ENCODE assay signal across 11 cellular contexts in the genomic region with DNA sequence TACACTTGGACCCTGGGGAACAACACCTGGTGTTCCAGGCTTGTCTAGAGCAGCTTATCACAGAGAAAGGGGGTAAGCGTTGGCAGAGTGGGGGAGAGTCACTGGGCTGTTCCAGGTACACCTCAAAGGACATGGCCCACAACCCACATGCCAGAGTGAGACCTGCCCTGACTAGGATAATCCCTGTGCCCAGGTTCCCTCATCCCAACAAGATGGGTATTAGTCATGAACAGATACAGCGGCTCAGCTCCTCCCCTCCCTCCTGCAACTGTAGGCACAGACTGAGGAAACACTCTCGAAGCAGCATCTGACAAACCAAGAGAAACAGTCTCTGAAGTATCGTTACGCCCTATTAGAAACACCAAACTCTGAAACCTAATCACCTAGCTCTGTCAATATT. TPM values are rescaled to one million over a fixed set of nuclear protein-coding genes. Genes with fewer than 3 reads are reported as not detected.
DNase-seq lines count a peak whose midpoint lies in the region; ATAC-seq, FAIRE-seq and TF ChIP-seq lines count a peak whose summit lies in the region.
"Had no signal": no experiment of that assay in that cellular context is flagged by ENCODE, and none has a peak within 500 bp of the region (broad histone marks: within the 10 kb centered on the region; RNA-seq: fewer than 3 reads in every experiment).

No MANE protein-coding gene starts in this region.

- TF ChIP-seq POLR2A in HepG2 (IDR thresholded peaks at IDR 0.05; ENCODE audit: insufficient read depth in 1 of 2, low read depth in 2 of 2, low read length in 2 of 2) = no peak
- no peak for TF ChIP-seq POLR2A in right lobe of liver (IDR thresholded peaks at IDR 0.05)

- TF ChIP-seq RAD21 in HepG2 (CRISPR knock-in tag; IDR thresholded peaks at IDR 0.05) = no peak

- H3K4me1 ChIP-seq in HepG2 (ENCODE audit: insufficient read depth, low read length) = peaks cover under 1% of the 10 kb centered on the region
- H3K4me1 ChIP-seq in right lobe of liver = no peaks in the 10 kb centered on the region
- H3K4me1 ChIP-seq in neuron (ENCODE audit: insufficient read depth, low read length) = peaks cover 15% of the 10 kb centered on the region

- H2AFZ ChIP-seq in HepG2 (ENCODE audit: low read length) (no peak overlapping the region), neuron (ENCODE audit: low read depth, low read length) (peak overlapping the region; percentile 41)

- DNase-seq in HepG2 (ENCODE audit: low spot score) (no peak), right lobe of liver (no peak), coronary artery (ENCODE audit: low spot score) (no peak), COR-L47 (lab: John Stamatoyannopoulos, UW) (no peak), GM13976 (ENCODE audit: low spot score) (no peak), OCI-M1 (lab: John Stamatoyannopoulos, UW) (no peak)
- DNase-seq: activated naive CD4-positive, alpha-beta T cell treated with anti-CD3 and anti-CD28 coated beads, Interleukin-2, amount 10 ng/mL, durations not matched to agents 7 days and 5 days had no signal

- TF ChIP-seq CTCF in HepG2 (CRISPR knock-in tag; IDR thresholded peaks at IDR 0.05) (no peak), right lobe of liver (IDR thresholded peaks at IDR 0.05) (no peak), coronary artery (IDR thresholded peaks at IDR 0.05) (no peak), GM13976 (IDR thresholded peaks at IDR 0.05; ENCODE audit: borderline replicate concordance, control extremely low read depth, extremely low read depth, insufficient read depth, missing control alignments) (no peak)

- H4K20me1 ChIP-seq in HepG2 (ENCODE audit: insufficient read depth, low read length) = no peaks in the 10 kb centered on the region
- H4K20me1 ChIP-seq: BLaER1 treated with 17β-estradiol and CSF1 and Interleukin-3, amounts not matched to agents 10 nM and 100 nM had no signal

- intact Hi-C loops in HepG2 (cut with micrococcal nuclease; ENCODE audit: unreplicated experiment) = no loop called here
- intact Hi-C loops in right lobe of liver (cut with DNase I) = no loop called here

- H3K9me3 ChIP-seq in HepG2 (ENCODE audit: low read length) = no peaks in the 10 kb centered on the region
- H3K9me3 ChIP-seq in right lobe of liver = no peaks in the 10 kb centered on the region
- no peaks in the 10 kb centered on the region for H3K9me3 ChIP-seq in neuron (ENCODE audit: low read length)
- H3K9me3 ChIP-seq: BLaER1 treated with 17β-estradiol and CSF1 and Interleukin-3, amounts not matched to agents 10 nM and 100 nM had no signal

- BruUV-seq in HepG2 (replicated peaks; lab: Mats Ljungman, UMichigan) = no TSS peak

- H3K9ac ChIP-seq in HepG2 (ENCODE audit: insufficient read depth, low read depth, low read length) = no peak overlapping the region
- H3K9ac ChIP-seq: BLaER1 treated with 17β-estradiol and CSF1 and Interleukin-3, amounts not matched to agents 10 nM and 100 nM had no signal

- 7% methylated on average over 2 of the region's 5 CpGs for WGBS in HepG2 (ENCODE audit: low lambda C conversion rate)
- WGBS in right lobe of liver (ENCODE audit: insufficient coverage, low coverage, low lambda C conversion rate, missing lambda C conversion rate) = no CpG with 5 or more reads among the region's 5 CpGs

- H3K79me2 ChIP-seq in HepG2 (ENCODE audit: insufficient read depth, low read length) = no peaks in the 10 kb centered on the region

- no peak for FAIRE-seq in HepG2 (lab: Jason Lieb, UNC)
- FAIRE-seq: kidney had no signal

- POLR2A ChIA-PET in HepG2 (lab: Yijun Ruan, JAX) = interaction anchor here (1.2 kb wide), 1 partner anchor 32 kb away, joined by 3 read pairs; a partner anchor contains a TSS

- H3K27ac ChIP-seq in HepG2 (ENCODE audit: extremely low read length, insufficient read depth, low read length) (no peak overlapping the region), right lobe of liver (no peak overlapping the region), coronary artery (peak overlapping the region in 1 of 2 donors; percentile 84)
- H3K27ac ChIP-seq: BLaER1 treated with 17β-estradiol and CSF1 and Interleukin-3, amounts not matched to agents 10 nM and 100 nM had no signal

- H3K36me3 ChIP-seq in HepG2 (replicated peaks in 1 of 2; ENCODE audit: control insufficient read depth in 1 of 2, insufficient read depth in 2 of 2, low read length in 2 of 2) = no peaks in the 10 kb centered on the region
- no peaks in the 10 kb centered on the region for H3K36me3 ChIP-seq in right lobe of liver
- no peaks in the 10 kb centered on the region for H3K36me3 ChIP-seq in neuron (ENCODE audit: insufficient read depth, low read length)
- H3K36me3 ChIP-seq: BLaER1 treated with 17β-estradiol and CSF1 and Interleukin-3, amounts not matched to agents 10 nM and 100 nM had no signal

- no peak for TF ChIP-seq EP300 in HepG2 (IDR thresholded peaks at IDR 0.05; ENCODE audit: low read depth in 2 of 2, low read length in 2 of 2)
- TF ChIP-seq EP300 in HepG2 (CRISPR knock-in tag; IDR thresholded peaks at IDR 0.05; ENCODE audit: borderline replicate concordance) = no peak

- ATAC-seq in HepG2 (peak; percentile 32; the same call in 2 of the 3 replicates), right lobe of liver (no peak), GM19351 (IDR thresholded peaks at IDR 0.05; ENCODE audit: unreplicated experiment) (no peak)

- in situ Hi-C loops in HepG2 (cut with HindIII; ENCODE audit: extremely low pct_ligation_motif_present, low pct_unique_long_range_greater_than_20kb) = no loop called here
- in situ Hi-C loops in GM13976 (cut with MboI; ENCODE audit: low sequenced_read_pairs, unreplicated experiment) = no loop called here

- H3K4me2 ChIP-seq in HepG2 (ENCODE audit: low read depth, low read length) = no peak overlapping the region

- CTCF ChIA-PET in HepG2 (lab: Yijun Ruan, JAX; ENCODE audit: low intra/inter-chr PET ratio, low total read pairs) = no interaction called here

- H3K4me3 ChIP-seq in HepG2 (replicated peaks in 1 of 3; ENCODE audit: insufficient read depth in 1 of 3, low read depth in 2 of 3, low read length in 3 of 3) (no peak overlapping the region), right lobe of liver (no peak overlapping the region), coronary artery (peak overlapping the region; percentile 73), neuron (ENCODE audit: low read length) (no peak overlapping the region)
- H3K4me3 ChIP-seq: BLaER1 treated with 17β-estradiol and CSF1 and Interleukin-3, amounts not matched to agents 10 nM and 100 nM had no signal

- peaks cover 1 to 31% of the 10 kb centered on the region in 2 experiments; a peak in 3 of 5 replicates for H3K27me3 ChIP-seq in HepG2 (ENCODE audit: control insufficient read depth in 1 of 2, insufficient read depth in 2 of 2, low read length in 2 of 2)
- H3K27me3 ChIP-seq in right lobe of liver = no peaks in the 10 kb centered on the region
- peaks cover 10% of the 10 kb centered on the region for H3K27me3 ChIP-seq in neuron (ENCODE audit: insufficient read depth, low read length)
- H3K27me3 ChIP-seq: BLaER1 treated with 17β-estradiol and CSF1 and Interleukin-3, amounts not matched to agents 10 nM and 100 nM had no signal

TF ChIP-seq in HepG2, 621 proteins besides CTCF, POLR2A, EP300 and RAD21:
- TF ChIP-seq ZNF274 (CRISPR knock-in tag; IDR thresholded peaks at IDR 0.05) = no peak
- TF ChIP-seq, protein P1, sequence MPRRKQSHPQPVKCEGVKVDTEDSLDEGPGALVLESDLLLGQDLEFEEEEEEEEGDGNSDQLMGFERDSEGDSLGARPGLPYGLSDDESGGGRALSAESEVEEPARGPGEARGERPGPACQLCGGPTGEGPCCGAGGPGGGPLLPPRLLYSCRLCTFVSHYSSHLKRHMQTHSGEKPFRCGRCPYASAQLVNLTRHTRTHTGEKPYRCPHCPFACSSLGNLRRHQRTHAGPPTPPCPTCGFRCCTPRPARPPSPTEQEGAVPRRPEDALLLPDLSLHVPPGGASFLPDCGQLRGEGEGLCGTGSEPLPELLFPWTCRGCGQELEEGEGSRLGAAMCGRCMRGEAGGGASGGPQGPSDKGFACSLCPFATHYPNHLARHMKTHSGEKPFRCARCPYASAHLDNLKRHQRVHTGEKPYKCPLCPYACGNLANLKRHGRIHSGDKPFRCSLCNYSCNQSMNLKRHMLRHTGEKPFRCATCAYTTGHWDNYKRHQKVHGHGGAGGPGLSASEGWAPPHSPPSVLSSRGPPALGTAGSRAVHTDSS (CRISPR knock-in tag; conservative IDR thresholded peaks at IDR 0.05) = no peak
- TF ChIP-seq BCL6 (CRISPR knock-in tag; IDR thresholded peaks at IDR 0.05) = no peak
- no peak for TF ChIP-seq REL (CRISPR knock-in tag; conservative IDR thresholded peaks at IDR 0.05)

RNA-seq across cellular contexts. Expression of a gene that starts 32.1 kb away (rescaled TPM):
- total RNA-seq in HepG2 (2016; rRNA removed; fragmentation: Illumina TruSeq; extraction: Trizol) (2,570 and 3,054 TPM in 2 replicates), right lobe of liver (100 to 1,000 TPM; 503 to 807 (median 550) TPM)
- 4,994 and 5,490 TPM in 2 replicates for total RNA-seq in HepG2 (2016; cell fraction: cytosol; rRNA removed; fragmentation: Illumina TruSeq; extraction: Trizol; ENCODE audit: low read depth)
- 2,663 and 3,313 TPM in 2 replicates for total RNA-seq in HepG2 (2016; cell fraction: insoluble cytoplasmic fraction; rRNA removed; fragmentation: Illumina TruSeq; extraction: Trizol)
- total RNA-seq in HepG2 (2016; cell fraction: membrane; rRNA removed; fragmentation: Illumina TruSeq; extraction: Trizol) = 7,031 and 7,209 TPM in 2 replicates
- total RNA-seq in HepG2 (2016; cell fraction: nucleus; rRNA removed; fragmentation: Illumina TruSeq; extraction: Trizol) = 929 and 985 TPM in 2 replicates
- 4,585 and 5,021 TPM in 2 replicates for polyA plus RNA-seq in HepG2 (2011; rRNA removed)
- 5,951 and 6,864 TPM in 2 replicates for polyA plus RNA-seq in HepG2 (2011; cell fraction: cytosol; rRNA removed)
- polyA plus RNA-seq in HepG2 (2011; cell fraction: nucleus; rRNA removed) = 896 and 981 TPM in 2 replicates
- polyA plus RNA-seq in HepG2 (2012) = 4,134 and 4,528 TPM in 2 replicates
- 6,185 and 6,219 TPM in 2 replicates for polyA plus RNA-seq in HepG2 (2016; cell fraction: cytosol; fragmentation: Illumina TruSeq; extraction: Trizol; ENCODE audit: low read depth)
- 3,184 and 3,595 TPM in 2 replicates for polyA plus RNA-seq in HepG2 (2016; cell fraction: insoluble cytoplasmic fraction; fragmentation: Illumina TruSeq; extraction: Trizol; ENCODE audit: low read depth)
- 6,729 and 7,315 TPM in 2 replicates for polyA plus RNA-seq in HepG2 (2016; cell fraction: membrane; fragmentation: Illumina TruSeq; extraction: Trizol; ENCODE audit: low read depth)
- polyA plus RNA-seq in HepG2 (2016; cell fraction: nucleus; fragmentation: Illumina TruSeq; extraction: Trizol; ENCODE audit: insufficient read depth, low read depth) = 1,646 and 1,776 TPM in 2 replicates
- polyA minus RNA-seq in HepG2 (2011; rRNA and poly(A)+ RNA removed; ENCODE audit: low replicate concordance) = 329 and 1,099 TPM in 2 replicates
- 571 and 625 TPM in 2 replicates for polyA minus RNA-seq in HepG2 (2011; cell fraction: cytosol; rRNA and poly(A)+ RNA removed)
- 313 and 389 TPM in 2 replicates for polyA minus RNA-seq in HepG2 (2011; cell fraction: nucleus; rRNA and poly(A)+ RNA removed)
